ENCODE assay signal across 30 cellular contexts in genomic region chr18:5622905-5623304, GRCh38.
"Had no signal": no experiment of that assay in that cellular context is flagged by ENCODE, and none has a peak within 500 bp of the region (broad histone marks: within the 10 kb centered on the region; RNA-seq: fewer than 3 reads in every experiment).

No MANE protein-coding gene starts in this region.

- H3K9me3 ChIP-seq: breast epithelium, colonic mucosa, esophagus squamous epithelium, gastroesophageal sphincter, heart right ventricle had no signal

- ATAC-seq: activated CD8-positive, alpha-beta T cell treated with anti-CD3 and anti-CD28 coated beads for 36 hours; activated T-cell treated with anti-CD3 and anti-CD28 coated beads, Interleukin-2, amount 50 U/mL, for 4 hours; activated T-helper 17 cell treated with anti-CD3 and anti-CD28 coated beads, Interleukin-2, amount 50 U/mL, for 72 hours; gastroesophageal sphincter; heart right ventricle had no signal

- H3K36me3 ChIP-seq: breast epithelium, cardiac muscle cell, colonic mucosa, esophagus squamous epithelium, gastroesophageal sphincter, heart right ventricle had no signal

- H3K4me3 ChIP-seq: breast epithelium, cardiac muscle cell, colonic mucosa, esophagus squamous epithelium, gastroesophageal sphincter, heart right ventricle, hepatocyte had no signal

- H3K36me3 Mint-ChIP-seq: activated naive CD8-positive, alpha-beta T cell; brain had no signal

- H3K4me3 Mint-ChIP-seq: activated CD8-positive, alpha-beta T cell treated with anti-CD3 and anti-CD28 coated beads for 36 hours; activated naive CD8-positive, alpha-beta T cell; activated T-cell treated with anti-CD3 and anti-CD28 coated beads, Interleukin-2, amount 50 U/mL, for 4 hours; activated T-helper 17 cell treated with anti-CD3 and anti-CD28 coated beads, Interleukin-2, amount 50 U/mL, for 72 hours; brain had no signal

- H3K27ac Mint-ChIP-seq: activated CD8-positive, alpha-beta T cell treated with anti-CD3 and anti-CD28 coated beads for 36 hours; activated naive CD8-positive, alpha-beta T cell; activated T-helper 17 cell treated with anti-CD3 and anti-CD28 coated beads, Interleukin-2, amount 50 U/mL, for 72 hours; brain had no signal

- H3K4me1 Mint-ChIP-seq: activated T-helper 17 cell treated with anti-CD3 and anti-CD28 coated beads, Interleukin-2, amount 50 U/mL, for 72 hours had no signal

- H3K27ac ChIP-seq: breast epithelium, cardiac muscle cell, colonic mucosa, epithelial cell of prostate, esophagus squamous epithelium, gastroesophageal sphincter, heart right ventricle, hepatocyte had no signal

- DNase-seq: activated CD4-positive, alpha-beta T cell treated with anti-CD3 and anti-CD28 coated beads for 1 hour; activated CD4-positive, alpha-beta T cell treated with anti-CD3 and anti-CD28 coated beads for 4 hours; activated CD4-positive, alpha-beta T cell treated with anti-CD3 and anti-CD28 coated beads, Interleukin-2, amount 50 U/mL, for 1 hour; activated CD4-positive, alpha-beta T cell treated with anti-CD3 and anti-CD28 coated beads, Interleukin-2, amount 50 U/mL, for 48 hours; activated CD4-positive, CD25-positive, alpha-beta regulatory T cell; activated CD8-positive, alpha-beta memory T cell treated with anti-CD3 and anti-CD28 coated beads for 24 hours; activated CD8-positive, alpha-beta T cell treated with anti-CD3 and anti-CD28 coated beads for 36 hours; activated effector memory CD4-positive, alpha-beta T cell treated with Interleukin-2 at 50 U/mL for 16 hours; activated gamma-delta T cell treated with Interleukin-2 at 50 U/mL for 16 hours; activated naive CD4-positive, alpha-beta T cell treated with anti-CD3 and anti-CD28 coated beads, Interleukin-2, amount 50 U/mL, for 16 hours; activated naive CD4-positive, alpha-beta T cell treated with Interleukin-2 at 50 U/mL for 16 hours; activated T-cell treated with anti-CD3 and anti-CD28 coated beads, Interleukin-2, amount 50 U/mL, for 4 hours; amniotic stem cell; anterior cingulate cortex; central memory CD4-positive, alpha-beta T cell; cerebellar nuclear complex; colonic mucosa; effector CD8-positive, alpha-beta T cell; esophagus squamous epithelium; foreskin melanocyte; heart right ventricle; T-helper 2 cell had no signal

- H3K9me3 Mint-ChIP-seq: activated CD8-positive, alpha-beta T cell treated with anti-CD3 and anti-CD28 coated beads for 36 hours; activated T-cell treated with anti-CD3 and anti-CD28 coated beads, Interleukin-2, amount 50 U/mL, for 4 hours; activated T-helper 17 cell treated with anti-CD3 and anti-CD28 coated beads, Interleukin-2, amount 50 U/mL, for 72 hours; brain had no signal
